Comparison of ENCODE assay signal across 32 cellular contexts in the genomic region with DNA sequence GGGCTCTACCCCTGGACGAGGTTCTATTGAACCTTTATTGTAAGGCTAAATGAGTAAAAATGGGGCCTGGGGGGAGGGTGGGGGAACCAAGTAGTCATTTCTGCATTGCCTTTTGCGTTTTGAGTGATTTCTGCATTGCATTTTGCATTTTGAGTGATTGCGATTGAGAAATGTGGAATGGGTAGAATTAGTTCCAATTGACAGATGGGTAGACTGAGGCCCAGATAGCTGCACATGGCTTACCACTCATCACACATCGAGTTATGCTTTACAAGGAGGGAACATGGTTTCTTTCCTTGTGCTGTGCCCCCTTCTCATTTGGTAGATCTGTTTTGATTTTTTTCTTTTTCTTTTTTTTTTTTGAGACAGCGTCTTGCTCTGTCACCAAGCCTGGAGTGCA.
"Had no signal": no experiment of that assay in that cellular context is flagged by ENCODE, and none has a peak within 500 bp of the region (broad histone marks: within the 10 kb centered on the region; RNA-seq: fewer than 3 reads in every experiment).

No MANE protein-coding gene starts in this region.

- H3K27me3 ChIP-seq: MG63 had no signal

- H3K36me3 ChIP-seq: MG63 had no signal

- H3K9me3 ChIP-seq: MG63 had no signal

- DNase-seq: Kasumi-1, MG63, MM.1S, MV-4-11, NCI-H1048, NCI-H1092, NCI-H1105, NCI-H1105 treated with DMSO at 0.1 percent for 48 hours, NCI-H1417 treated with DMSO at 0.1 percent for 48 hours, NCI-H1436, NCI-H1436 treated with DMSO at 0.1 percent for 48 hours, NCI-H146, NCI-H1694, NCI-H1694 treated with DMSO at 0.1 percent for 48 hours, NCI-H187, NCI-H187 treated with DMSO at 0.1 percent for 48 hours, NCI-H1930, NCI-H2029, NCI-H2029 treated with DMSO at 0.1 percent for 48 hours, NCI-H2081, NCI-H2081 treated with DMSO at 0.1 percent for 48 hours, NCI-H2107, NCI-H2171, NCI-H226, NCI-H345, NCI-H446, NCI-H446 treated with DMSO at 0.1 percent for 48 hours, NCI-H510A, NCI-H510A treated with DMSO at 0.1 percent for 48 hours, NCI-H524, NCI-H524 treated with DMSO at 0.1 percent for 48 hours, NCI-H526 had no signal

- H3K4me3 ChIP-seq: MG63 had no signal
